In the genomic region with DNA sequence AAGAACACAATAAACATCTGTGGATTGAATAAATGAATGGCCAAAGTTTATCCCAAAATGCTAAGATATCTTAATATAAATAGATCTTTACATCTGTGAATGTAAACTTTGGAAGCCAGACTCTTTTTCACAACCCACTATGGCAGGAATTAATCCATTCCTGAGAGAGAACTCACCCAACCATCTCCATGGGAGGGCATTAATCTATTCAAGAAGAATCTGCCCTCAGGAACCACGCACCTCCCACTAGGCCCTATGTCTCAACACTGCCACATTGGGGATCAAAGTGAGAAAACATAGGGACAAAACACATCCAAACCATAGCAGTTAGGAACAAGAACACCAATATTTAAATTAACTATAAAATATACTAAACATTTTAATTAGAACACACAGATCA, we compare ENCODE assay signal across 25 cellular contexts. TPM values are rescaled to one million over a fixed set of nuclear protein-coding genes. Genes with fewer than 3 reads are reported as not detected.
A peak's percentile ranks its signal among the peaks of the same experiment; 100 is the strongest.
DNase-seq lines count a peak whose midpoint lies in the region; ATAC-seq, FAIRE-seq and TF ChIP-seq lines count a peak whose summit lies in the region.
"Had no signal": no experiment of that assay in that cellular context is flagged by ENCODE, and none has a peak within 500 bp of the region (broad histone marks: within the 10 kb centered on the region; RNA-seq: fewer than 3 reads in every experiment).

No MANE protein-coding gene starts in this region.

- no peak for TF ChIP-seq CTCF in SK-N-SH (IDR thresholded peaks at IDR 0.05)
- no peak for TF ChIP-seq CTCF in HepG2 (CRISPR knock-in tag; IDR thresholded peaks at IDR 0.05)
- no peak for TF ChIP-seq CTCF in H9 (conservative IDR thresholded peaks at IDR 0.05)

- H3K27me3 Mint-ChIP-seq in H9 (ENCODE audit: low read depth) = no peaks in the 10 kb centered on the region
- H3K27me3 Mint-ChIP-seq: stimulated activated naive CD8-positive, alpha-beta T cell treated with anti-CD3 and anti-CD28 coated beads, Interleukin-15, amount 100 ng/mL, for 72 hours had no signal

- POLR2A ChIA-PET in SK-N-SH (lab: Yijun Ruan, JAX) = no interaction called here
- POLR2A ChIA-PET in HepG2 (lab: Yijun Ruan, JAX) = no interaction called here

- H3K27me3 ChIP-seq in SK-N-SH (ENCODE audit: insufficient read depth) (no peaks in the 10 kb centered on the region), HepG2 (ENCODE audit: control insufficient read depth in 1 of 2, insufficient read depth in 2 of 2, low read length in 2 of 2) (no peaks in the 10 kb centered on the region), H9 (ENCODE audit: insufficient read depth, low read length) (no peaks in the 10 kb centered on the region)
- H3K27me3 ChIP-seq: transverse colon had no signal

- CTCF ChIA-PET in SK-N-SH (lab: Yijun Ruan, JAX) = interaction anchor here (11.1 kb wide), 1 partner anchor 156 kb away, joined by 328 read pairs; no protein-coding TSS in a partner anchor
- CTCF ChIA-PET in HepG2 (lab: Yijun Ruan, JAX; ENCODE audit: low intra/inter-chr PET ratio, low total read pairs) = no interaction called here

- WGBS in SK-N-SH (ENCODE audit: low lambda C conversion rate) = 88% methylated on average over 1 of the region's 1 CpG
- WGBS in HepG2 (ENCODE audit: low lambda C conversion rate) = 100% methylated on average over 1 of the region's 1 CpG
- no CpG with 5 or more reads among the region's 1 CpG for WGBS in H9 (ENCODE audit: extremely low coverage, insufficient read length, low lambda C conversion rate)

- H3F3A ChIP-seq in SK-N-SH (replicated peaks; ENCODE audit: insufficient read depth) = peaks cover 4% of the 10 kb centered on the region

- H3K14ac ChIP-seq in H9 (ENCODE audit: insufficient read depth, low read length) = no peak overlapping the region

- peaks cover 27 to 28% of the 10 kb centered on the region in 2 experiments for H3K4me1 Mint-ChIP-seq in H9

- H3K4me1 ChIP-seq in SK-N-SH (ENCODE audit: control insufficient read depth in 1 of 2, insufficient read depth in 2 of 2, low read depth in 1 of 2, low read length in 1 of 2) = peaks cover 3 to 10% of the 10 kb centered on the region in 2 experiments; a peak in 3 of 4 replicates
- H3K4me1 ChIP-seq in HepG2 (ENCODE audit: insufficient read depth, low read length) = peaks cover 16% of the 10 kb centered on the region
- no peaks in the 10 kb centered on the region for H3K4me1 ChIP-seq in H9 (ENCODE audit: insufficient read depth, low read length)

- H4K20me1 ChIP-seq in SK-N-SH (ENCODE audit: insufficient read depth) (no peaks in the 10 kb centered on the region), HepG2 (ENCODE audit: insufficient read depth, low read length) (no peaks in the 10 kb centered on the region), H9 (ENCODE audit: control insufficient read depth, insufficient read depth, insufficient read length) (no peaks in the 10 kb centered on the region)

- H3K18ac ChIP-seq in H9 (ENCODE audit: insufficient read length, low read depth, low read length) = no peak overlapping the region

- TF ChIP-seq POLR2A in HepG2 (IDR thresholded peaks at IDR 0.05; ENCODE audit: insufficient read depth in 1 of 2, low read depth in 2 of 2, low read length in 2 of 2) = no peak

- no peak for TF ChIP-seq EP300 in SK-N-SH (IDR thresholded peaks at IDR 0.05; ENCODE audit: borderline replicate concordance in 1 of 2, low read depth in 1 of 2, low read length in 1 of 2)
- no peak for TF ChIP-seq EP300 in HepG2 (IDR thresholded peaks at IDR 0.05; ENCODE audit: low read depth in 2 of 2, low read length in 2 of 2)
- TF ChIP-seq EP300 in HepG2 (CRISPR knock-in tag; IDR thresholded peaks at IDR 0.05; ENCODE audit: borderline replicate concordance) = no peak

- no peak overlapping the region for H3T11ph ChIP-seq in H9 (ENCODE audit: low read length)

- H2AK5ac ChIP-seq in H9 (ENCODE audit: insufficient read length, low read length) = no peak overlapping the region

- H3K23ac ChIP-seq in H9 (ENCODE audit: insufficient read length, low read depth, low read length) = no peak overlapping the region

- H2AFZ ChIP-seq in SK-N-SH (ENCODE audit: low read depth) (no peak overlapping the region), HepG2 (ENCODE audit: low read length) (no peak overlapping the region), H9 (ENCODE audit: low read length) (no peak overlapping the region)

- H3K36me3 Mint-ChIP-seq in H9 (ENCODE audit: insufficient read depth in 1 of 3, low read depth in 3 of 3) = peaks cover 5 to 19% (median 9%) of the 10 kb centered on the region in 3 experiments

- H3K4me3 ChIP-seq in SK-N-SH (ENCODE audit: low read depth in 2 of 2, low read length in 1 of 2) (no peak overlapping the region), HepG2 (replicated peaks in 1 of 3; ENCODE audit: insufficient read depth in 1 of 3, low read depth in 2 of 3, low read length in 3 of 3) (no peak overlapping the region)
- H3K4me3 ChIP-seq: transverse colon had no signal

- ATAC-seq in SK-N-SH treated with all-trans-retinoic acid at 6 μM for 48 hours (no peak), HepG2 (no peak)
- ATAC-seq: left colon; stimulated activated naive CD8-positive, alpha-beta T cell treated with anti-CD3 and anti-CD28 coated beads, Interleukin-15, amount 100 ng/mL, for 72 hours; WTC11 had no signal

- intact Hi-C loops in cardiac septum (cut with DNase I) = no loop called here
- intact Hi-C loops in HepG2 (cut with micrococcal nuclease; ENCODE audit: unreplicated experiment) = no loop called here

- no peak overlapping the region for H4K8ac ChIP-seq in H9 (replicated peaks; ENCODE audit: insufficient read length, low read depth, low read length)

- no peaks in the 10 kb centered on the region for H3K9me2 ChIP-seq in SK-N-SH

- H3K9ac ChIP-seq in SK-N-SH = no peak overlapping the region
- H3K9ac ChIP-seq in HepG2 (ENCODE audit: insufficient read depth, low read depth, low read length) = no peak overlapping the region
- no peak overlapping the region for H3K9ac ChIP-seq in H9 (ENCODE audit: extremely low read depth, insufficient read length, low read length)

- H2BK120ac ChIP-seq in H9 (ENCODE audit: low read depth, low read length, poor library complexity, severe bottlenecking) = no peak overlapping the region

- no peak overlapping the region for H3K27ac Mint-ChIP-seq in H9
- H3K27ac Mint-ChIP-seq: nephron; stimulated activated naive CD8-positive, alpha-beta T cell treated with anti-CD3 and anti-CD28 coated beads, Interleukin-15, amount 100 ng/mL, for 72 hours; T-helper 1 cell treated with Interleukin-12 subunit alpha and Interleukin-12 subunit beta and Interleukin-4 antibody, amounts not matched to agents 30 μg/mL and 1 μg/mL, for 36 hours had no signal

- no peak for FAIRE-seq in HepG2 (lab: Jason Lieb, UNC)
- FAIRE-seq: endometrium had no signal

- no peak overlapping the region for H3K56ac ChIP-seq in H9 (ENCODE audit: insufficient read length, low read depth, low read length)

- no peak overlapping the region for H3K4me3 Mint-ChIP-seq in H9
- H3K4me3 Mint-ChIP-seq: stimulated activated naive CD8-positive, alpha-beta T cell treated with anti-CD3 and anti-CD28 coated beads, Interleukin-15, amount 100 ng/mL, for 72 hours; T-helper 1 cell treated with Interleukin-12 subunit alpha and Interleukin-12 subunit beta and Interleukin-4 antibody, amounts not matched to agents 30 μg/mL and 1 μg/mL, for 36 hours; WTC11 had no signal

- peaks cover 2% of the 10 kb centered on the region for H3K79me1 ChIP-seq in H9 (ENCODE audit: insufficient read depth, low read depth, low read length, poor library complexity, severe bottlenecking)

- no peaks in the 10 kb centered on the region for H3K23me2 ChIP-seq in H9 (ENCODE audit: insufficient read length, low read depth, low read length, poor library complexity, severe bottlenecking)

- DNase-seq in SK-N-SH (no peak), RPMI7951 (ENCODE audit: low read depth) (peak; percentile 15), fibroblast of peridontal ligament (ENCODE audit: extremely low read depth) (peak; percentile 42), cardiac septum (ENCODE audit: low spot score) (no peak), HepG2 (ENCODE audit: low spot score) (no peak), H9 (no peak), GM19238 (ENCODE audit: insufficient read length, low spot score) (no peak)
- DNase-seq: activated CD4-positive, alpha-beta T cell treated with anti-CD3 and anti-CD28 coated beads, Interleukin-2, amount 50 U/mL, for 48 hours; cortex of kidney; Karpas-422; left colon; midbrain; NCI-H1417; NCI-H526 treated with DMSO at 0.1 percent for 48 hours; SHP77; stimulated activated CD4-positive, alpha-beta T cell treated with anti-CD3 and anti-CD28 coated beads, Interleukin-4, amount 100 ng/mL, for 1 hour; stimulated activated naive CD8-positive, alpha-beta T cell treated with anti-CD3 and anti-CD28 coated beads, Interleukin-15, amount 100 ng/mL, for 72 hours; transverse colon had no signal

- TF ChIP-seq RAD21 in SK-N-SH (IDR thresholded peaks at IDR 0.05; ENCODE audit: low read length) = no peak
- no peak for TF ChIP-seq RAD21 in HepG2 (CRISPR knock-in tag; IDR thresholded peaks at IDR 0.05)

- no peak overlapping the region for H2BK20ac ChIP-seq in H9 (ENCODE audit: low read depth, low read length, poor library complexity, severe bottlenecking)

- no peak overlapping the region for H3K4me2 ChIP-seq in SK-N-SH
- no peak overlapping the region for H3K4me2 ChIP-seq in HepG2 (ENCODE audit: low read depth, low read length)
- H3K4me2 ChIP-seq in H9 (ENCODE audit: insufficient read depth, insufficient read length, low read length) = no peak overlapping the region

- no peak overlapping the region for H2BK12ac ChIP-seq in H9 (ENCODE audit: insufficient read length, low read depth, low read length)

- no peaks in the 10 kb centered on the region for H3K9me3 ChIP-seq in SK-N-SH
- no peaks in the 10 kb centered on the region for H3K9me3 ChIP-seq in HepG2 (ENCODE audit: low read length)
- H3K9me3 ChIP-seq in H9 (ENCODE audit: control insufficient read depth, low read depth, low read length) = no peaks in the 10 kb centered on the region
- H3K9me3 ChIP-seq: transverse colon had no signal

- in situ Hi-C loops in HepG2 (cut with HindIII; ENCODE audit: extremely low pct_ligation_motif_present, low pct_unique_long_range_greater_than_20kb) = loop anchor here (25.0 kb wide), 1 partner anchor 475 kb away; no protein-coding TSS in a partner anchor

- no TSS peak for BruUV-seq in HepG2 (replicated peaks; lab: Mats Ljungman, UMichigan)

- H4K91ac ChIP-seq in H9 (ENCODE audit: insufficient read length, low read depth, low read length) = no peak overlapping the region

- H3K27ac ChIP-seq in SK-N-SH (ENCODE audit: low read depth in 2 of 2, low read length in 1 of 2) = peak overlapping the region in 1 of 2 experiments; percentile 30; a peak in 1 of 4 replicates
- no peak overlapping the region for H3K27ac ChIP-seq in HepG2 (ENCODE audit: extremely low read length, insufficient read depth, low read length)
- H3K27ac ChIP-seq in H9 (ENCODE audit: insufficient read length, low read depth, low read length) = no peak overlapping the region
- H3K27ac ChIP-seq: 22Rv1, C4-2B, transverse colon had no signal

- H3K79me2 ChIP-seq in SK-N-SH (ENCODE audit: insufficient read depth) (peaks cover 14% of the 10 kb centered on the region; the same call in 1 of the 2 replicates), HepG2 (ENCODE audit: insufficient read depth, low read length) (peaks cover 8% of the 10 kb centered on the region), H9 (ENCODE audit: insufficient read depth, low read length) (peaks cover 2% of the 10 kb centered on the region; the same call in 1 of the 2 replicates)

- no peak overlapping the region for H4K5ac ChIP-seq in H9 (ENCODE audit: insufficient read length, low read depth, low read length)

- H3K4ac ChIP-seq in H9 (ENCODE audit: low read depth, low read length) = no peak overlapping the region

- H3K9me3 Mint-ChIP-seq in H9 = no peaks in the 10 kb centered on the region
- H3K9me3 Mint-ChIP-seq: nephron; stimulated activated naive CD8-positive, alpha-beta T cell treated with anti-CD3 and anti-CD28 coated beads, Interleukin-15, amount 100 ng/mL, for 72 hours; T-helper 1 cell treated with Interleukin-12 subunit alpha and Interleukin-12 subunit beta and Interleukin-4 antibody, amounts not matched to agents 30 μg/mL and 1 μg/mL, for 36 hours; WTC11 had no signal

- no peak overlapping the region for H2BK5ac ChIP-seq in H9 (ENCODE audit: insufficient read length, low read length)

- H3K36me3 ChIP-seq in SK-N-SH (replicated peaks in 1 of 2; ENCODE audit: control insufficient read depth in 1 of 2, insufficient read depth in 2 of 2, low read length in 1 of 2) = peaks cover 5 to 6% of the 10 kb centered on the region in 2 experiments
- peaks cover 2 to 4% of the 10 kb centered on the region in 2 experiments; a peak in 2 of 5 replicates for H3K36me3 ChIP-seq in HepG2 (replicated peaks in 1 of 2; ENCODE audit: control insufficient read depth in 1 of 2, insufficient read depth in 2 of 2, low read length in 2 of 2)
- H3K36me3 ChIP-seq: transverse colon had no signal

- no peak overlapping the region for H2BK15ac ChIP-seq in H9 (ENCODE audit: low read depth, low read length)

RNA-seq across cellular contexts. Expression of gene UBE3D, which starts 3.4 kb away (rescaled TPM):
- polyA plus RNA-seq in SK-N-SH (2012; rRNA removed) (3.4 and 3.8 TPM in 2 replicates), HepG2 (2011; rRNA removed) (3.4 and 5.1 TPM in 2 replicates)
- 4.0 and 4.9 TPM in 2 replicates for polyA plus RNA-seq in SK-N-SH (2012; cell fraction: cytosol; rRNA removed)
- polyA plus RNA-seq in SK-N-SH (2012; cell fraction: nucleus; rRNA removed) = 3.3 and 4.8 TPM in 2 replicates
- 5.2 and 5.8 TPM in 2 replicates for total RNA-seq in RPMI7951 (2014; rRNA removed; shearing (Covaris generic))
- total RNA-seq in cardiac septum (2.2 TPM), HepG2 (2016; rRNA removed; fragmentation: Illumina TruSeq; extraction: Trizol) (11.4 and 12.3 TPM in 2 replicates), H9 (2021) (10.2 and 10.7 TPM in 2 replicates)
- 14.8 and 15.3 TPM in 2 replicates for total RNA-seq in HepG2 (2016; cell fraction: cytosol; rRNA removed; fragmentation: Illumina TruSeq; extraction: Trizol; ENCODE audit: low read depth)
- 10.2 and 14.5 TPM in 2 replicates for total RNA-seq in HepG2 (2016; cell fraction: insoluble cytoplasmic fraction; rRNA removed; fragmentation: Illumina TruSeq; extraction: Trizol)
- 11.2 and 12.0 TPM in 2 replicates for total RNA-seq in HepG2 (2016; cell fraction: membrane; rRNA removed; fragmentation: Illumina TruSeq; extraction: Trizol)
- 19.3 and 19.9 TPM in 2 replicates for total RNA-seq in HepG2 (2016; cell fraction: nucleus; rRNA removed; fragmentation: Illumina TruSeq; extraction: Trizol)
- polyA plus RNA-seq in HepG2 (2011; cell fraction: cytosol; rRNA removed) = 2.8 and 3.6 TPM in 2 replicates
- polyA plus RNA-seq in HepG2 (2011; cell fraction: nucleus; rRNA removed) = 2.6 and 2.7 TPM in 2 replicates
- 4.1 and 4.3 TPM in 2 replicates for polyA plus RNA-seq in HepG2 (2012)
- polyA plus RNA-seq in HepG2 (2016; cell fraction: cytosol; fragmentation: Illumina TruSeq; extraction: Trizol; ENCODE audit: low read depth) = 3.1 and 3.8 TPM in 2 replicates
- 9.8 and 11.2 TPM in 2 replicates for polyA plus RNA-seq in HepG2 (2016; cell fraction: insoluble cytoplasmic fraction; fragmentation: Illumina TruSeq; extraction: Trizol; ENCODE audit: low read depth)
- polyA plus RNA-seq in HepG2 (2016; cell fraction: membrane; fragmentation: Illumina TruSeq; extraction: Trizol; ENCODE audit: low read depth) = 5.6 and 6.4 TPM in 2 replicates
- polyA plus RNA-seq in HepG2 (2016; cell fraction: nucleus; fragmentation: Illumina TruSeq; extraction: Trizol; ENCODE audit: insufficient read depth, low read depth) = 6.4 and 7.3 TPM in 2 replicates
- 4.1 and 4.5 TPM in 2 replicates for polyA minus RNA-seq in HepG2 (2011; rRNA and poly(A)+ RNA removed; ENCODE audit: low replicate concordance)
- 3.8 and 4.3 TPM in 2 replicates for polyA minus RNA-seq in HepG2 (2011; cell fraction: cytosol; rRNA and poly(A)+ RNA removed)
- polyA minus RNA-seq in HepG2 (2011; cell fraction: nucleus; rRNA and poly(A)+ RNA removed) = 23.1 and 23.9 TPM in 2 replicates

RNA-seq across cellular contexts. Expression of gene DOP1A, which starts 5.2 kb away (rescaled TPM):
- polyA plus RNA-seq in SK-N-SH (2012; rRNA removed) (3.4 and 4.0 TPM in 2 replicates), HepG2 (2011; rRNA removed) (4.2 and 5.2 TPM in 2 replicates)
- 2.8 and 3.0 TPM in 2 replicates for polyA plus RNA-seq in SK-N-SH (2012; cell fraction: cytosol; rRNA removed)
- polyA plus RNA-seq in SK-N-SH (2012; cell fraction: nucleus; rRNA removed) = 6.0 and 13.1 TPM in 2 replicates
- 9.2 and 15.4 TPM in 2 replicates for total RNA-seq in RPMI7951 (2014; rRNA removed; shearing (Covaris generic))
- total RNA-seq in cardiac septum (23.8 TPM), HepG2 (2016; rRNA removed; fragmentation: Illumina TruSeq; extraction: Trizol) (16.7 and 18.9 TPM in 2 replicates), H9 (2021) (14.4 and 17.0 TPM in 2 replicates)
- total RNA-seq in HepG2 (2016; cell fraction: cytosol; rRNA removed; fragmentation: Illumina TruSeq; extraction: Trizol; ENCODE audit: low read depth) = 1.5 and 2.3 TPM in 2 replicates
- 14.9 and 22.1 TPM in 2 replicates for total RNA-seq in HepG2 (2016; cell fraction: insoluble cytoplasmic fraction; rRNA removed; fragmentation: Illumina TruSeq; extraction: Trizol)
- total RNA-seq in HepG2 (2016; cell fraction: membrane; rRNA removed; fragmentation: Illumina TruSeq; extraction: Trizol) = 3.9 and 4.7 TPM in 2 replicates
- total RNA-seq in HepG2 (2016; cell fraction: nucleus; rRNA removed; fragmentation: Illumina TruSeq; extraction: Trizol) = 30.0 and 33.1 TPM in 2 replicates
- polyA plus RNA-seq in HepG2 (2011; cell fraction: cytosol; rRNA removed) = 1.4 and 3.4 TPM in 2 replicates
- 7.5 and 10.8 TPM in 2 replicates for polyA plus RNA-seq in HepG2 (2011; cell fraction: nucleus; rRNA removed)
- polyA plus RNA-seq in HepG2 (2012) = 3.9 and 7.2 TPM in 2 replicates
- 0.24 and 0.29 TPM in 2 replicates for polyA plus RNA-seq in HepG2 (2016; cell fraction: cytosol; fragmentation: Illumina TruSeq; extraction: Trizol; ENCODE audit: low read depth)
- 6.5 and 6.8 TPM in 2 replicates for polyA plus RNA-seq in HepG2 (2016; cell fraction: insoluble cytoplasmic fraction; fragmentation: Illumina TruSeq; extraction: Trizol; ENCODE audit: low read depth)
- polyA plus RNA-seq in HepG2 (2016; cell fraction: membrane; fragmentation: Illumina TruSeq; extraction: Trizol; ENCODE audit: low read depth) = 0.56 and 0.57 TPM in 2 replicates
- 13.6 and 20.3 TPM in 2 replicates for polyA plus RNA-seq in HepG2 (2016; cell fraction: nucleus; fragmentation: Illumina TruSeq; extraction: Trizol; ENCODE audit: insufficient read depth, low read depth)
- polyA minus RNA-seq in HepG2 (2011; rRNA and poly(A)+ RNA removed; ENCODE audit: low replicate concordance) = 10.2 and 12.9 TPM in 2 replicates
- 9.6 and 10.1 TPM in 2 replicates for polyA minus RNA-seq in HepG2 (2011; cell fraction: cytosol; rRNA and poly(A)+ RNA removed)
- polyA minus RNA-seq in HepG2 (2011; cell fraction: nucleus; rRNA and poly(A)+ RNA removed) = 33.6 and 43.5 TPM in 2 replicates

Comparison
In these comparisons a context has a peak if more than half of its experiments do, and no peak if none do; other contexts are left out.
1. DNase-seq: peak in RPMI7951 (single experiment) and fibroblast of peridontal ligament (single experiment); none in SK-N-SH (single experiment), cardiac septum (single experiment), HepG2 (single experiment), H9 (single experiment) and GM19238 (single experiment).
2. Of the 25 proteins assayed by ChIP-seq in both HepG2 and SK-N-SH: peak only in HepG2: none; only in SK-N-SH: TCF12; in both: none; in neither: 24.